ENCODE assay signal across 1 cellular context in genomic region chr6:41100871-41101287, GRCh38.
TF ChIP-seq lines count a peak whose summit lies in the region.

No MANE protein-coding gene starts in this region.

TF ChIP-seq in WTC11, 78 proteins besides CTCF, POLR2A, EP300 and RAD21 (continued from another document):
- no peak for TF ChIP-seq FOXP4 (CRISPR knock-in tag; IDR thresholded peaks at IDR 0.05)
- no peak for TF ChIP-seq ZNF232 (CRISPR knock-in tag; IDR thresholded peaks at IDR 0.05)
- no peak for TF ChIP-seq NR2C2 (CRISPR knock-in tag; IDR thresholded peaks at IDR 0.05)
- TF ChIP-seq ESRRA (CRISPR knock-in tag; IDR thresholded peaks at IDR 0.05; ENCODE audit: borderline replicate concordance): no peak
- no peak for TF ChIP-seq IRF2 (CRISPR knock-in tag; IDR thresholded peaks at IDR 0.05; ENCODE audit: borderline replicate concordance, low read depth)
- no peak for TF ChIP-seq JAZF1 (CRISPR knock-in tag; IDR thresholded peaks at IDR 0.05)
